In genomic region chr14:57375156-57375555, GRCh38 we compare ENCODE assay signal across 28 cellular contexts.
"Had no signal": no experiment of that assay in that cellular context is flagged by ENCODE, and none has a peak within 500 bp of the region (broad histone marks: within the 10 kb centered on the region; RNA-seq: fewer than 3 reads in every experiment).

No MANE protein-coding gene starts in this region.

- ATAC-seq: left lobe of liver; mucosa of descending colon; sciatic nerve; stimulated activated naive CD8-positive, alpha-beta T cell treated with anti-CD3 and anti-CD28 coated beads, Interleukin-15, amount 100 ng/mL, for 72 hours had no signal

- H3K27ac ChIP-seq: coronary artery, esophagus muscularis mucosa, neural progenitor cell, prostate gland, right atrium auricular region, suprapubic skin, vagina had no signal

- H3K9me3 Mint-ChIP-seq: memory B cell, mesothelial cell of epicardium, nephron, neural progenitor cell had no signal

- H3K4me1 ChIP-seq: esophagus muscularis mucosa, neural progenitor cell, prostate gland, right atrium auricular region, suprapubic skin, vagina had no signal

- H3K4me1 Mint-ChIP-seq: memory B cell; mesothelial cell of epicardium; naive B cell; nephron; neural progenitor cell; stimulated activated naive CD8-positive, alpha-beta T cell treated with anti-CD3 and anti-CD28 coated beads, Interleukin-15, amount 100 ng/mL, for 72 hours had no signal

- H3K27ac Mint-ChIP-seq: memory B cell; mesothelial cell of epicardium; naive B cell; nephron; neural progenitor cell; stimulated activated naive CD8-positive, alpha-beta T cell treated with anti-CD3 and anti-CD28 coated beads, Interleukin-15, amount 100 ng/mL, for 72 hours had no signal

- H3K27me3 Mint-ChIP-seq: memory B cell; stimulated activated naive CD8-positive, alpha-beta T cell treated with anti-CD3 and anti-CD28 coated beads, Interleukin-15, amount 100 ng/mL, for 72 hours had no signal

- DNase-seq: dermis blood vessel endothelial cell; effector memory CD4-positive, alpha-beta T cell; foreskin melanocyte; glutamatergic neuron; kidney; mucosa of descending colon; naive B cell; stimulated activated CD4-positive, alpha-beta T cell treated with anti-CD3 and anti-CD28 coated beads, Interleukin-12 subunit alpha, Interleukin-12 subunit beta, amount 100 ng/mL, for 4 hours; stimulated activated CD4-positive, alpha-beta T cell treated with anti-CD3 and anti-CD28 coated beads, Interleukin-1b, Interleukin-23, amount 100 ng/mL, for 48 hours; stimulated activated CD4-positive, alpha-beta T cell treated with anti-CD3 and anti-CD28 coated beads, Interleukin-4, amount 100 ng/mL, for 1 hour; stimulated activated CD8-positive, alpha-beta memory T cell treated with anti-CD3 and anti-CD28 coated beads, Interleukin-4, amount 100 ng/mL, for 48 hours; stimulated activated naive CD4-positive, alpha-beta T cell; stimulated activated naive CD8-positive, alpha-beta T cell treated with anti-CD3 and anti-CD28 coated beads, Interleukin-15, amount 100 ng/mL, for 72 hours; trophoblast cell had no signal

- H3K27me3 ChIP-seq: esophagus muscularis mucosa, neural progenitor cell, right atrium auricular region, suprapubic skin, vagina had no signal

- H3K4me3 ChIP-seq: coronary artery, esophagus muscularis mucosa, lung, mucosa of descending colon, neural progenitor cell, prostate gland, right atrium auricular region, smooth muscle cell, suprapubic skin, vagina had no signal

- H3K36me3 Mint-ChIP-seq: memory B cell, mesothelial cell of epicardium, naive B cell, neural progenitor cell had no signal

- H3K9me3 ChIP-seq: esophagus muscularis mucosa, mucosa of descending colon, prostate gland, right atrium auricular region, suprapubic skin, vagina had no signal

- H3K4me3 Mint-ChIP-seq: memory B cell; mesothelial cell of epicardium; naive B cell; nephron; neural progenitor cell; stimulated activated naive CD8-positive, alpha-beta T cell treated with anti-CD3 and anti-CD28 coated beads, Interleukin-15, amount 100 ng/mL, for 72 hours had no signal

- H3K36me3 ChIP-seq: esophagus muscularis mucosa, neural progenitor cell, prostate gland, right atrium auricular region, suprapubic skin, vagina had no signal
